ENCODE assay signal across 8 cellular contexts in the genomic region with DNA sequence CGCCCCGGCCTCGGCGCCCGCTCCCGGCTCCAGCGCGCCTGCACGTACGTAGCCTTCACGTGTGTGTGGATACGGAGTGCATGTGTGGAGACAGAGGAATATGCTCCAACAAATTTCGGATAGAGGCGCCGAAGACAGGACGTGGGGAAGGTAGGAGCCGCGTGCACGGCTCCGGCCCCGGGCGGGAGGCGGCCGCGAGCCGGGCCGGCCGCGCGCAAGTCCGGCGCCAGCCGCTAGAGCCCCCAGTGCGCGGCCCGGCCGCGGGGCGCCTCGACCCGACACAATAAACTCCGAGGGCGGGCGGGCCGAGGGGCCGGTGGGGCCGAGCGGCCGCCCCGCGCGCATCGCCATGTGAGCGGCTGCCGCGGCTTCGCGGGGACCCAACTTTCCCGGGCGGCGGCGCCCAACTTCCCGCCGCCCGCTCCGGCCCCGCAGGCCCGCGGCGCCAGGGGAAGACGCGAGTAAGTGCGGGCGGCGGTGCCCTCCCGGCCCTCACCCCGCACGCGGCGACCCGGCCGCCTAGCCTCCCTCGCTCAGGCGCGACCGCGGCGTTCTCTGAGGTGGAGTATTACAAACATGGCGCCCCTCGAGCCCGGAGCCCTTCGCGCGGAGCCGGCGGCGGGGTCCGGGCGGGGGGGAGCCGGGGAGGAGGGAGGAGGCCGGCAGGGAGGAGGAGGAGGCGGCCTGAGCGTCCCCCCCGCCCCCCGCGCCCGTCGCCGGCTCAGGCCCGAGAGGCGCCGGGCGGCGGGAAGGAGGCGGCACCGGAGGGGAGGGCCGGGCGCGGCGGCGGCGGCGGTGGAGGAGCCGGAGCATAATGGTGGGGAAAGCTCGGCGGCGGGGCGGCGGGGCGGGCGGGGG. TPM values are rescaled to one million over a fixed set of nuclear protein-coding genes. Genes with fewer than 3 reads are reported as not detected.
DNase-seq lines count a peak whose midpoint lies in the region; ATAC-seq and TF ChIP-seq lines count a peak whose summit lies in the region.

A gene (plus strand): TSS at position 713 of the 858 bp plus-strand sequence. CDS start 44,558 bp downstream, outside the sequence.

- no peak for TF ChIP-seq CTCF in OCI-LY7 (conservative IDR thresholded peaks at IDR 0.05; ENCODE audit: low read length)
- peak; percentile 2 for TF ChIP-seq CTCF in fibroblast of the aortic adventitia (IDR thresholded peaks at IDR 0.05; ENCODE audit: insufficient read depth, low read length)
- peak; percentile 25 for TF ChIP-seq CTCF in neural crest cell (conservative IDR thresholded peaks at IDR 0.05)

- no peaks in the 10 kb centered on the region for H3K27me3 Mint-ChIP-seq in neural crest cell (ENCODE audit: low read depth)

- peaks cover 36% of the 10 kb centered on the region for H3K4me1 Mint-ChIP-seq in neural crest cell

- DNase-seq in SIG-M5 treated with dmso at 0.1 percent for 504 hours (lab: John Stamatoyannopoulos, UW; ENCODE audit: unreplicated experiment) (peak; percentile 17), SIG-M5 (lab: John Stamatoyannopoulos, UW) (no peak), OCI-LY7 (ENCODE audit: low spot score) (peak; percentile 51), fibroblast of the aortic adventitia (ENCODE audit: low read depth) (peak; percentile 39), neural crest cell (ENCODE audit: low read depth, low spot score) (peak; percentile 50), stromal cell of bone marrow (ENCODE audit: low read depth) (peak; percentile 54)
- DNase-seq in activated effector memory CD4-positive, alpha-beta T cell treated with Interleukin-2 at 50 U/mL for 16 hours: peak; percentile 60

- H3K36me3 Mint-ChIP-seq in neural crest cell (ENCODE audit: low read depth): no peaks in the 10 kb centered on the region

- H2AFZ ChIP-seq in OCI-LY7 (ENCODE audit: low read length): peak within 1 kb of the TSS; percentile 62

- no TSS peak for BruUV-seq in OCI-LY7 (replicated peaks; lab: Mats Ljungman, UMichigan)

- peak; percentile 39 for ATAC-seq in HG02938 (IDR thresholded peaks at IDR 0.05; ENCODE audit: unreplicated experiment)

- peak within 1 kb of the TSS; percentile 94 for H3K4me3 Mint-ChIP-seq in neural crest cell

- intact Hi-C loops in OCI-LY7 (cut with micrococcal nuclease; ENCODE audit: unreplicated experiment): no loop called here

- H3K27ac ChIP-seq in OCI-LY7 (ENCODE audit: low read depth, low read length, poor library complexity, severe bottlenecking): no peak within 1 kb of the TSS

- H3K4me1 ChIP-seq in OCI-LY7 (ENCODE audit: insufficient read depth, low read length, poor library complexity, severe bottlenecking): no peaks in the 10 kb centered on the region

- peak within 1 kb of the TSS; percentile 63 for H3K4me2 ChIP-seq in OCI-LY7 (ENCODE audit: low read length)

- CTCF ChIA-PET in OCI-LY7 (lab: Charles Lee; ENCODE audit: unreplicated experiment): no interaction called here

- H3K27ac Mint-ChIP-seq in neural crest cell (ENCODE audit: unreplicated experiment): peak within 1 kb of the TSS; percentile 76

- H3K36me3 ChIP-seq in OCI-LY7 (ENCODE audit: insufficient read depth, low read length): no peaks in the 10 kb centered on the region

- H3K4me3 ChIP-seq in OCI-LY7 (ENCODE audit: low read depth, low read length, poor library complexity, severe bottlenecking) (peak within 1 kb of the TSS; percentile 65), fibroblast of the aortic adventitia (ENCODE audit: low read depth, low read length) (peak within 1 kb of the TSS; percentile 77)

- no peaks in the 10 kb centered on the region for H3K9me3 Mint-ChIP-seq in neural crest cell

- POLR2A ChIA-PET in OCI-LY7 (lab: Charles Lee): no interaction called here

- H3K79me2 ChIP-seq in OCI-LY7 (ENCODE audit: insufficient read depth, low read depth, low read length): no peaks in the 10 kb centered on the region

- H3K9me2 ChIP-seq in OCI-LY7 (ENCODE audit: insufficient read depth, low read length): no peaks in the 10 kb centered on the region

- H3K9me3 ChIP-seq in OCI-LY7 (ENCODE audit: low read length): no peaks in the 10 kb centered on the region

- peaks cover 6% of the 10 kb centered on the region; the same call in 1 of the 2 replicates for H4K20me1 ChIP-seq in OCI-LY7 (ENCODE audit: insufficient read depth, low read length)

RNA-seq across cellular contexts. Expression of the gene that starts here (rescaled TPM):
- 2.9 and 5.5 TPM in 2 replicates for total RNA-seq in OCI-LY7 (2014; rRNA removed; shearing (Covaris generic))
- 2.3 and 4.0 TPM in 2 replicates for total RNA-seq in OCI-LY7 (2022)
- total RNA-seq in fibroblast of the aortic adventitia (ENCODE audit: low replicate concordance): 47.4 and 71.5 TPM in 2 replicates
- 47.3 and 49.7 TPM in 2 replicates for total RNA-seq in neural crest cell
